ENCODE assay signal across 2 cellular contexts in genomic region chr16:70575376-70575775, GRCh38.
TF ChIP-seq lines count a peak whose summit lies in the region.

No MANE protein-coding gene starts in this region.

TF ChIP-seq in GM12891, 5 proteins besides CTCF, POLR2A, EP300 and RAD21:
- no peak for TF ChIP-seq SPI1 (IDR thresholded peaks at IDR 0.05; ENCODE audit: low read depth, low read length)
- TF ChIP-seq POU2F2 (IDR thresholded peaks at IDR 0.05; ENCODE audit: low read depth, low read length), result no peak
- no peak for TF ChIP-seq TAF1 (IDR thresholded peaks at IDR 0.05; ENCODE audit: low read depth, low read length)
- TF ChIP-seq POLR2AphosphoS5 (IDR thresholded peaks at IDR 0.05; ENCODE audit: low read depth, low read length), result no peak
- no peak for TF ChIP-seq PAX5 (IDR thresholded peaks at IDR 0.05; ENCODE audit: insufficient read depth, low read length, severe bottlenecking)

TF ChIP-seq in K562, 482 proteins besides CTCF, POLR2A, EP300 and RAD21:
- TF ChIP-seq NCOR1 (IDR thresholded peaks at IDR 0.05) (no peak), POLR2AphosphoS5 (IDR thresholded peaks at IDR 0.05; ENCODE audit: control insufficient read depth, insufficient read depth, low read depth, low read length) (peak; percentile 16; the same call in 1 of the 2 replicates), ZNF589 (CRISPR knock-in tag; IDR thresholded peaks at IDR 0.05; ENCODE audit: low read depth) (no peak), ZNF24 (IDR thresholded peaks at IDR 0.05) (no peak)
